Comparison of ENCODE assay signal across 17 cellular contexts in genomic region chr14:103869406-103870143, GRCh38. TPM values are rescaled to one million over a fixed set of nuclear protein-coding genes. Genes with fewer than 3 reads are reported as not detected.
A peak's percentile ranks its signal among the peaks of the same experiment; 100 is the strongest.
DNase-seq lines count a peak whose midpoint lies in the region; ATAC-seq, FAIRE-seq and TF ChIP-seq lines count a peak whose summit lies in the region.
"Had no signal": no experiment of that assay in that cellular context is flagged by ENCODE, and none has a peak within 500 bp of the region (broad histone marks: within the 10 kb centered on the region; RNA-seq: fewer than 3 reads in every experiment).

No MANE protein-coding gene starts in this region.

- H2BK120ac ChIP-seq in neuronal stem cell (ENCODE audit: low read depth, low read length), result no peak overlapping the region

- no peak overlapping the region for H3K9ac ChIP-seq in neuronal stem cell (ENCODE audit: low read depth, low read length, poor library complexity)
- H3K9ac ChIP-seq: GM23248 had no signal

- H3K27ac ChIP-seq in HEK293 (ENCODE audit: extremely low read depth, low read depth, low read length) (no peak overlapping the region), neuronal stem cell (replicated peaks; ENCODE audit: low read length) (no peak overlapping the region)
- H3K27ac ChIP-seq: GM23248 had no signal

- H3K4me2 ChIP-seq in neuronal stem cell (ENCODE audit: insufficient read depth, low read length, poor library complexity, severe bottlenecking), result no peak overlapping the region

- POLR2A ChIA-PET in HEK293 (lab: Yijun Ruan, JAX), result no interaction called here

- peak overlapping the region; percentile 52 for H3K18ac ChIP-seq in neuronal stem cell (ENCODE audit: low read length)

- H3K23ac ChIP-seq in neuronal stem cell (ENCODE audit: low read depth, low read length, poor library complexity), result no peak overlapping the region

- no peak overlapping the region for H4K8ac ChIP-seq in neuronal stem cell (ENCODE audit: low read depth, low read length)

- peak overlapping the region; percentile 6 for H2BK15ac ChIP-seq in neuronal stem cell (ENCODE audit: low read length)

- WGBS in neuronal stem cell (ENCODE audit: extremely low coverage in 2 of 2, insufficient read length in 2 of 2, insufficient replicate concordance in 1 of 2), 2 donors, result no CpG with 5 or more reads among the region's 14 CpGs

- H3K4me1 ChIP-seq in HEK293 (ENCODE audit: control insufficient read depth, insufficient read depth, low read length), result no peaks in the 10 kb centered on the region
- H3K4me1 ChIP-seq in neuronal stem cell (ENCODE audit: control insufficient read depth in 2 of 2, insufficient read depth in 1 of 2, low read depth in 1 of 2, low read length in 2 of 2), result peaks cover 0 to 17% of the 10 kb centered on the region in 2 donors

- H3K36me3 ChIP-seq in HEK293 (ENCODE audit: control insufficient read depth in 2 of 2, insufficient read depth in 1 of 2, low read length in 2 of 2), result no peaks in the 10 kb centered on the region
- no peaks in the 10 kb centered on the region for H3K36me3 ChIP-seq in neuronal stem cell (replicated peaks in 1 of 2; ENCODE audit: control insufficient read depth in 2 of 2, insufficient read depth in 2 of 2, low read length in 2 of 2)
- H3K36me3 ChIP-seq: MG63 had no signal

- DNase-seq in GM12892 (ENCODE audit: insufficient read length) (no peak), ecto neural progenitor cell (ENCODE audit: low spot score) (peak; percentile 46), neuronal stem cell (ENCODE audit: low spot score) (no peak), NCI-H1105 (lab: John Stamatoyannopoulos, UW) (no peak), cerebellum (ENCODE audit: low spot score) (no peak)
- DNase-seq in activated CD4-positive, alpha-beta T cell treated with anti-CD3 and anti-CD28 coated beads for 1 hour, result no peak
- DNase-seq: CD4-positive, alpha-beta T cell; DMS79; GM23248; Karpas-422; MG63; NCI-H1092; NCI-H2081 treated with DMSO at 0.1 percent for 48 hours; NCI-H510A; NCI-H774 had no signal

- H3K79me1 ChIP-seq in neuronal stem cell (ENCODE audit: low read depth, low read length), result no peaks in the 10 kb centered on the region

- peak overlapping the region; percentile 77 for H2BK5ac ChIP-seq in neuronal stem cell (ENCODE audit: low read length)

- CTCF ChIA-PET in HEK293 (lab: Yijun Ruan, JAX), result no interaction called here

- FAIRE-seq in GM12892 (lab: Jason Lieb, UNC), result peak; percentile 30

- H3K9me3 ChIP-seq in HEK293 (ENCODE audit: control insufficient read depth, insufficient read depth, low read depth, low read length) (no peaks in the 10 kb centered on the region), neuronal stem cell (replicated peaks in 1 of 2; ENCODE audit: control insufficient read depth in 2 of 2, insufficient read depth in 1 of 2, low read depth in 1 of 2, low read length in 2 of 2) (no peaks in the 10 kb centered on the region)
- H3K9me3 ChIP-seq: MG63 had no signal

- H3K4me3 ChIP-seq in HEK293 (ENCODE audit: low read depth, low read length) (no peak overlapping the region), neuronal stem cell (ENCODE audit: low read length in 2 of 2) (no peak overlapping the region)
- H3K4me3 ChIP-seq: GM23248, MG63 had no signal

- H2AK5ac ChIP-seq in neuronal stem cell (ENCODE audit: low read depth, low read length), result peak overlapping the region; percentile 86

- TF ChIP-seq CTCF in HEK293 (tag by site-specific recombination; IDR thresholded peaks at IDR 0.05), result no peak

- H2BK12ac ChIP-seq in neuronal stem cell (ENCODE audit: low read length), result peak overlapping the region; percentile 22

- no peak for ATAC-seq in HG02759 (IDR thresholded peaks at IDR 0.05; ENCODE audit: unreplicated experiment)

- no peaks in the 10 kb centered on the region for H3K27me3 ChIP-seq in neuronal stem cell (ENCODE audit: control insufficient read depth in 3 of 3, insufficient read depth in 3 of 3, low read depth in 1 of 3, low read length in 3 of 3)
- H3K27me3 ChIP-seq: MG63 had no signal

- peak overlapping the region; percentile 74 for H2AFZ ChIP-seq in neuronal stem cell (ENCODE audit: low read length)
- H2AFZ ChIP-seq: GM23248 had no signal

- H3K4ac ChIP-seq in neuronal stem cell (ENCODE audit: low read length), result peak overlapping the region; percentile 37

- H4K91ac ChIP-seq in neuronal stem cell (ENCODE audit: low read depth, low read length, poor library complexity), result no peak overlapping the region

- H3K14ac ChIP-seq in neuronal stem cell (ENCODE audit: low read length), result no peak overlapping the region

- no peak for TF ChIP-seq POLR2A in GM12892 (IDR thresholded peaks at IDR 0.05; ENCODE audit: low read depth, low read length)

TF ChIP-seq in HEK293, 187 proteins besides CTCF, POLR2A, EP300 and RAD21:
- TF ChIP-seq REST (tag by site-specific recombination; IDR thresholded peaks at IDR 0.05) (no peak), ZNF433 (tag by site-specific recombination; IDR thresholded peaks at IDR 0.05; ENCODE audit: low read depth) (no peak), PRDM10 (tag by site-specific recombination; IDR thresholded peaks at IDR 0.05) (peak; percentile 69), GLI4 (tag by site-specific recombination; IDR thresholded peaks at IDR 0.05) (peak; percentile 98)

RNA-seq across cellular contexts. Expression of gene PPP1R13B, which starts 22.2 kb away (rescaled TPM):
- polyA plus RNA-seq in GM12892 (2012; ENCODE audit: missing spikeins), result 3.6 TPM
- 2.1 TPM for polyA plus RNA-seq in neuronal stem cell (2013, experiment 1 of 2)
- polyA plus RNA-seq in neuronal stem cell (2013, experiment 2 of 2), result 1.6 TPM
- total RNA-seq in cerebellum, result 15.6 TPM

RNA-seq across cellular contexts. Expression of gene TDRD9, which starts 58.7 kb away (rescaled TPM):
- not detected for polyA plus RNA-seq in GM12892 (2012; ENCODE audit: missing spikeins)
- not detected for polyA plus RNA-seq in neuronal stem cell (2013, experiment 1 of 2)
- polyA plus RNA-seq in neuronal stem cell (2013, experiment 2 of 2), result not detected
- 2.4 TPM for total RNA-seq in cerebellum
- total RNA-seq: GM23248 had no signal
- polyA plus RNA-seq: GM23248 had no signal
